18 cellular contexts compared by ENCODE assay signal in genomic region chr2:181420259-181421130, GRCh38.
DNase-seq lines count a peak whose midpoint lies in the region; ATAC-seq and TF ChIP-seq lines count a peak whose summit lies in the region.
"Had no signal": no experiment of that assay in that cellular context is flagged by ENCODE, and none has a peak within 500 bp of the region (broad histone marks: within the 10 kb centered on the region; RNA-seq: fewer than 3 reads in every experiment).

No MANE protein-coding gene starts in this region.

- peaks cover 27% of the 10 kb centered on the region for H3K4me1 ChIP-seq in Loucy (ENCODE audit: insufficient read depth, low read length, poor library complexity, severe bottlenecking)
- H3K4me1 ChIP-seq: lower lobe of right lung, right atrium auricular region, thyroid gland had no signal

- no peak for TF ChIP-seq CTCF in Loucy (conservative IDR thresholded peaks at IDR 0.05; ENCODE audit: low read length)

- H3K27ac Mint-ChIP-seq in activated T-cell treated with anti-CD3 and anti-CD28 coated beads, Interleukin-2, amount 50 U/mL, for 24 hours = peak overlapping the region; percentile 38
- peak overlapping the region; percentile 70 for H3K27ac Mint-ChIP-seq in central memory CD8-positive, alpha-beta T cell (ENCODE audit: low read depth)

- H3K4me1 Mint-ChIP-seq in activated T-cell treated with anti-CD3 and anti-CD28 coated beads, Interleukin-2, amount 50 U/mL, for 24 hours (ENCODE audit: low read depth) = peaks cover 24% of the 10 kb centered on the region
- peaks cover 10% of the 10 kb centered on the region for H3K4me1 Mint-ChIP-seq in central memory CD8-positive, alpha-beta T cell

- H3K4me3 Mint-ChIP-seq in activated T-cell treated with anti-CD3 and anti-CD28 coated beads, Interleukin-2, amount 50 U/mL, for 24 hours = no peak overlapping the region
- no peak overlapping the region for H3K4me3 Mint-ChIP-seq in central memory CD8-positive, alpha-beta T cell

- no peak overlapping the region for H3K4me3 ChIP-seq in Loucy (ENCODE audit: low read length, poor library complexity, severe bottlenecking)
- H3K4me3 ChIP-seq: lower lobe of right lung, right atrium auricular region, thyroid gland had no signal

- H3F3A ChIP-seq in Loucy (ENCODE audit: low read depth) = no peaks in the 10 kb centered on the region

- H4K20me1 ChIP-seq in Loucy (ENCODE audit: insufficient read depth, low read length, poor library complexity, severe bottlenecking) = no peaks in the 10 kb centered on the region

- H3K36me3 Mint-ChIP-seq in activated T-cell treated with anti-CD3 and anti-CD28 coated beads, Interleukin-2, amount 50 U/mL, for 24 hours (ENCODE audit: low read depth) = no peaks in the 10 kb centered on the region
- no peaks in the 10 kb centered on the region for H3K36me3 Mint-ChIP-seq in central memory CD8-positive, alpha-beta T cell (ENCODE audit: insufficient read depth)

- no peaks in the 10 kb centered on the region for H3K9me2 ChIP-seq in Loucy (replicated peaks; ENCODE audit: low read depth, low read length)

- 0 out of 2 replicates have a peak, but pooled peaks cover 5% of the 10 kb centered on the region for H3K9me3 ChIP-seq in Loucy (ENCODE audit: insufficient read depth, low read depth, low read length)
- H3K9me3 ChIP-seq: lower lobe of right lung, neutrophil, thyroid gland had no signal

- peak overlapping the region; percentile 9 for H3K9ac ChIP-seq in Loucy (ENCODE audit: low read depth, low read length, poor library complexity, severe bottlenecking)

- H3K27me3 Mint-ChIP-seq in activated T-cell treated with anti-CD3 and anti-CD28 coated beads, Interleukin-2, amount 50 U/mL, for 24 hours = no peaks in the 10 kb centered on the region
- H3K27me3 Mint-ChIP-seq in central memory CD8-positive, alpha-beta T cell = no peaks in the 10 kb centered on the region

- peaks cover 6% of the 10 kb centered on the region for H3K9me3 Mint-ChIP-seq in activated T-cell treated with anti-CD3 and anti-CD28 coated beads, Interleukin-2, amount 50 U/mL, for 24 hours
- peaks cover under 1% of the 10 kb centered on the region for H3K9me3 Mint-ChIP-seq in central memory CD8-positive, alpha-beta T cell

- peak overlapping the region; percentile 56 for H2AFZ ChIP-seq in Loucy (ENCODE audit: low read length)

- no peak for ATAC-seq in central memory CD8-positive, alpha-beta T cell (replicated peaks; ENCODE audit: extremely low read depth, poor library complexity, severe bottlenecking)
- ATAC-seq in stimulated activated naive CD8-positive, alpha-beta T cell treated with anti-CD3 and anti-CD28 coated beads, Interleukin-15, Interleukin-2, amounts not matched to agents 100 U/mL and 50 U/mL, for 24 hours = peak; percentile 23
- ATAC-seq in HG03039 (IDR thresholded peaks at IDR 0.05; ENCODE audit: unreplicated experiment) (no peak), GM19035 (IDR thresholded peaks at IDR 0.05; ENCODE audit: unreplicated experiment) (no peak)
- ATAC-seq: HepG2 had no signal

- DNase-seq in activated T-cell treated with anti-CD3 and anti-CD28 coated beads, Interleukin-2, amount 50 U/mL, for 24 hours = no peak
- no peak for DNase-seq in activated T-cell treated with anti-CD3 and anti-CD28 coated beads, Interleukin-2, amount 50 U/mL, for 1 hour
- DNase-seq in central memory CD8-positive, alpha-beta T cell (ENCODE audit: low spot score in 2 of 2) = no peak
- no peak for DNase-seq in stimulated activated naive CD8-positive, alpha-beta T cell treated with anti-CD3 and anti-CD28 coated beads, Interleukin-15, Interleukin-2, amounts not matched to agents 100 U/mL and 50 U/mL, for 24 hours
- no peak for DNase-seq in RPMI8226
- DNase-seq: ACHN, foreskin melanocyte, lower lobe of right lung, NCI-H1048, NCI-H774, SHP77, thyroid gland had no signal

- no peaks in the 10 kb centered on the region for H3K36me3 ChIP-seq in Loucy (ENCODE audit: insufficient read depth, low read length)
- H3K36me3 ChIP-seq: lower lobe of right lung, neutrophil, right atrium auricular region, thyroid gland had no signal

- H3K4me2 ChIP-seq in Loucy (ENCODE audit: low read depth, low read length, poor library complexity, severe bottlenecking) = peak overlapping the region; percentile 34

- H3K27me3 ChIP-seq in Loucy (ENCODE audit: insufficient read depth, low read length, poor library complexity, severe bottlenecking) = no peaks in the 10 kb centered on the region
- H3K27me3 ChIP-seq: neutrophil, right atrium auricular region, thyroid gland had no signal

- H3K79me2 ChIP-seq in Loucy (ENCODE audit: insufficient read depth, low read length) = no peaks in the 10 kb centered on the region
